In genomic region chr13:47594833-47595232, GRCh38 we compare ENCODE assay signal across 10 cellular contexts.
A peak's percentile ranks its signal among the peaks of the same experiment; 100 is the strongest.
DNase-seq lines count a peak whose midpoint lies in the region; ATAC-seq and TF ChIP-seq lines count a peak whose summit lies in the region.
"Had no signal": no experiment of that assay in that cellular context is flagged by ENCODE, and none has a peak within 500 bp of the region (broad histone marks: within the 10 kb centered on the region; RNA-seq: fewer than 3 reads in every experiment).

No MANE protein-coding gene starts in this region.

- H3K4ac ChIP-seq in mesenchymal stem cell (ENCODE audit: low read depth in 1 of 2, low read length in 2 of 2), result no peak overlapping the region

- no peaks in the 10 kb centered on the region for H3K27me3 ChIP-seq in SK-N-SH (ENCODE audit: insufficient read depth)
- no peaks in the 10 kb centered on the region for H3K27me3 ChIP-seq in Karpas-422 (ENCODE audit: low read length)
- H3K27me3 ChIP-seq in mesenchymal stem cell (ENCODE audit: control insufficient read depth in 1 of 2, insufficient read depth in 1 of 2, low read length in 2 of 2), result no peaks in the 10 kb centered on the region
- H3K27me3 ChIP-seq: ascending aorta had no signal

- no peak for TF ChIP-seq EP300 in SK-N-SH (IDR thresholded peaks at IDR 0.05; ENCODE audit: borderline replicate concordance in 1 of 2, low read depth in 1 of 2, low read length in 1 of 2)

- H3K27me3 Mint-ChIP-seq in effector memory CD8-positive, alpha-beta T cell, result no peaks in the 10 kb centered on the region

- H3K9me3 Mint-ChIP-seq in effector memory CD8-positive, alpha-beta T cell, result peaks cover 6 to 11% of the 10 kb centered on the region in 2 donors

- H3K36me3 ChIP-seq in SK-N-SH (replicated peaks in 1 of 2; ENCODE audit: control insufficient read depth in 1 of 2, insufficient read depth in 2 of 2, low read length in 1 of 2) (no peaks in the 10 kb centered on the region), Karpas-422 (ENCODE audit: insufficient read depth, low read length) (no peaks in the 10 kb centered on the region), mesenchymal stem cell (ENCODE audit: control insufficient read depth in 1 of 2, insufficient read depth in 2 of 2, low read depth in 1 of 2, low read length in 2 of 2) (no peaks in the 10 kb centered on the region)
- H3K36me3 ChIP-seq: ascending aorta had no signal

- H2AFZ ChIP-seq in SK-N-SH (ENCODE audit: low read depth) (no peak overlapping the region), Karpas-422 (ENCODE audit: low read length) (no peak overlapping the region), mesenchymal stem cell (ENCODE audit: low read depth, low read length) (no peak overlapping the region)

- DNase-seq in SK-N-SH (no peak), Karpas-422 (peak; percentile 71), SW480 (ENCODE audit: low spot score) (peak; percentile 5), mesenchymal stem cell (peak; percentile 2), NCI-H2107 (lab: John Stamatoyannopoulos, UW) (no peak)
- DNase-seq in effector memory CD8-positive, alpha-beta T cell, result no peak
- DNase-seq: NCI-H1694 treated with DMSO at 0.1 percent for 48 hours had no signal

- no peaks in the 10 kb centered on the region for H3K79me1 ChIP-seq in mesenchymal stem cell (replicated peaks; ENCODE audit: low read length, poor library complexity, severe bottlenecking)

- CTCF ChIA-PET in SK-N-SH (lab: Yijun Ruan, JAX), result interaction anchor here (0.8 kb wide), 1 partner anchor 32 kb away, joined by 4 read pairs; no protein-coding TSS in a partner anchor

- no peak overlapping the region for H3K9ac ChIP-seq in SK-N-SH
- H3K9ac ChIP-seq in Karpas-422 (ENCODE audit: low read length), result no peak overlapping the region
- no peak overlapping the region for H3K9ac ChIP-seq in mesenchymal stem cell (ENCODE audit: low read length)

- no peak overlapping the region for H2BK12ac ChIP-seq in mesenchymal stem cell (ENCODE audit: low read length in 2 of 2)

- no peaks in the 10 kb centered on the region for H3K4me1 ChIP-seq in SK-N-SH (ENCODE audit: control insufficient read depth in 1 of 2, insufficient read depth in 2 of 2, low read depth in 1 of 2, low read length in 1 of 2)
- no peaks in the 10 kb centered on the region for H3K4me1 ChIP-seq in Karpas-422 (ENCODE audit: low read length)
- H3K4me1 ChIP-seq in mesenchymal stem cell (ENCODE audit: control insufficient read depth, insufficient read depth, low read depth, low read length), result no peaks in the 10 kb centered on the region
- H3K4me1 ChIP-seq: ascending aorta had no signal

- no peaks in the 10 kb centered on the region for H3K4me1 Mint-ChIP-seq in effector memory CD8-positive, alpha-beta T cell (ENCODE audit: low read depth in 2 of 2)

- H3K18ac ChIP-seq in mesenchymal stem cell (ENCODE audit: low read depth in 1 of 2, low read length in 2 of 2), result no peak overlapping the region

- POLR2A ChIA-PET in SK-N-SH (lab: Yijun Ruan, JAX), result no interaction called here

- H3K27ac ChIP-seq in SK-N-SH (ENCODE audit: low read depth in 2 of 2, low read length in 1 of 2) (no peak overlapping the region), Karpas-422 (ENCODE audit: low read length) (no peak overlapping the region), mesenchymal stem cell (ENCODE audit: low read length, poor library complexity, severe bottlenecking) (no peak overlapping the region)
- H3K27ac ChIP-seq: ascending aorta had no signal

- peak; percentile 18; the same call in 1 of the 2 replicates for TF ChIP-seq CTCF in SK-N-SH (IDR thresholded peaks at IDR 0.05)

- H3K4me3 ChIP-seq in SK-N-SH (ENCODE audit: low read depth in 2 of 2, low read length in 1 of 2) (no peak overlapping the region), Karpas-422 (ENCODE audit: low read length) (no peak overlapping the region), mesenchymal stem cell (ENCODE audit: insufficient read depth in 1 of 2, low read depth in 1 of 2, low read length in 2 of 2) (no peak overlapping the region)
- H3K4me3 ChIP-seq: ascending aorta had no signal

- H4K91ac ChIP-seq in mesenchymal stem cell (ENCODE audit: low read length), result no peak overlapping the region

- H4K8ac ChIP-seq in mesenchymal stem cell (ENCODE audit: low read length), result no peak overlapping the region

- H3K23ac ChIP-seq in mesenchymal stem cell (ENCODE audit: low read length in 2 of 2), result no peak overlapping the region

- H3K79me2 ChIP-seq in SK-N-SH (ENCODE audit: insufficient read depth), result no peaks in the 10 kb centered on the region
- no peaks in the 10 kb centered on the region for H3K79me2 ChIP-seq in Karpas-422 (ENCODE audit: low read length)

- H3K4me3 Mint-ChIP-seq in effector memory CD8-positive, alpha-beta T cell, result no peak overlapping the region

- H4K20me1 ChIP-seq in SK-N-SH (ENCODE audit: insufficient read depth) (no peaks in the 10 kb centered on the region), Karpas-422 (ENCODE audit: insufficient read depth, low read depth, low read length) (no peaks in the 10 kb centered on the region)

- H2BK15ac ChIP-seq in mesenchymal stem cell (ENCODE audit: low read depth, poor library complexity, severe bottlenecking), result no peak overlapping the region

- H3K4me2 ChIP-seq in SK-N-SH (no peak overlapping the region), Karpas-422 (ENCODE audit: low read depth, low read length, poor library complexity, severe bottlenecking) (no peak overlapping the region), mesenchymal stem cell (ENCODE audit: low read length, poor library complexity, severe bottlenecking) (no peak overlapping the region)

- no peak overlapping the region for H3K27ac Mint-ChIP-seq in effector memory CD8-positive, alpha-beta T cell

- no peaks in the 10 kb centered on the region for H3F3A ChIP-seq in SK-N-SH (replicated peaks; ENCODE audit: insufficient read depth)

- no peak overlapping the region for H2BK5ac ChIP-seq in mesenchymal stem cell (ENCODE audit: low read depth, low read length, poor library complexity, severe bottlenecking)

- H3K9me3 ChIP-seq in SK-N-SH (no peaks in the 10 kb centered on the region), Karpas-422 (ENCODE audit: low read length) (no peaks in the 10 kb centered on the region; the same call in 1 of the 2 replicates), mesenchymal stem cell (ENCODE audit: control insufficient read depth, low read length) (peaks cover 9% of the 10 kb centered on the region)
- H3K9me3 ChIP-seq: ascending aorta had no signal

- no peak overlapping the region for H2AK5ac ChIP-seq in mesenchymal stem cell (ENCODE audit: low read length, severe bottlenecking)

- no peaks in the 10 kb centered on the region for H3K36me3 Mint-ChIP-seq in effector memory CD8-positive, alpha-beta T cell (ENCODE audit: insufficient read depth)

- H3K14ac ChIP-seq in mesenchymal stem cell (ENCODE audit: low read length in 2 of 2), result no peak overlapping the region

- TF ChIP-seq RAD21 in SK-N-SH (IDR thresholded peaks at IDR 0.05; ENCODE audit: low read length), result no peak

- ATAC-seq in SK-N-SH treated with all-trans-retinoic acid at 6 μM for 48 hours, result no peak
- ATAC-seq in effector memory CD8-positive, alpha-beta T cell (replicated peaks), result no peak
- no peak for ATAC-seq in GM19452 (IDR thresholded peaks at IDR 0.05; ENCODE audit: unreplicated experiment)

- no peaks in the 10 kb centered on the region for H3K9me2 ChIP-seq in SK-N-SH
- H3K9me2 ChIP-seq in Karpas-422 (replicated peaks; ENCODE audit: insufficient read depth, low read length), result no peaks in the 10 kb centered on the region

- no peak overlapping the region for H2BK120ac ChIP-seq in mesenchymal stem cell (ENCODE audit: low read depth, low read length)

TF ChIP-seq in SK-N-SH, 30 proteins besides CTCF, POLR2A, EP300 and RAD21 (continues in another document):
- TF ChIP-seq, protein P1, sequence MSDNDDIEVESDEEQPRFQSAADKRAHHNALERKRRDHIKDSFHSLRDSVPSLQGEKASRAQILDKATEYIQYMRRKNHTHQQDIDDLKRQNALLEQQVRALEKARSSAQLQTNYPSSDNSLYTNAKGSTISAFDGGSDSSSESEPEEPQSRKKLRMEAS (IDR thresholded peaks at IDR 0.05; ENCODE audit: low read depth), result no peak
- TF ChIP-seq, protein P2, sequence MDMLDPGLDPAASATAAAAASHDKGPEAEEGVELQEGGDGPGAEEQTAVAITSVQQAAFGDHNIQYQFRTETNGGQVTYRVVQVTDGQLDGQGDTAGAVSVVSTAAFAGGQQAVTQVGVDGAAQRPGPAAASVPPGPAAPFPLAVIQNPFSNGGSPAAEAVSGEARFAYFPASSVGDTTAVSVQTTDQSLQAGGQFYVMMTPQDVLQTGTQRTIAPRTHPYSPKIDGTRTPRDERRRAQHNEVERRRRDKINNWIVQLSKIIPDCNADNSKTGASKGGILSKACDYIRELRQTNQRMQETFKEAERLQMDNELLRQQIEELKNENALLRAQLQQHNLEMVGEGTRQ (IDR thresholded peaks at IDR 0.05; ENCODE audit: borderline replicate concordance, low read depth, low read length), result no peak
- TF ChIP-seq MEF2A (IDR thresholded peaks at IDR 0.05; ENCODE audit: borderline replicate concordance, low read depth) (no peak), SMC3 (IDR thresholded peaks at IDR 0.05; ENCODE audit: low read depth, low read length) (no peak)

TF ChIP-seq in SK-N-SH treated with all-trans-retinoic acid at 6 μM for 48 hours, 23 proteins besides CTCF, POLR2A, EP300 and RAD21:
- TF ChIP-seq GLIS3 (CRISPR knock-in tag; IDR thresholded peaks at IDR 0.05) (no peak), ESRRG (CRISPR knock-in tag; IDR thresholded peaks at IDR 0.05) (no peak), ZNF565 (CRISPR knock-in tag; conservative IDR thresholded peaks at IDR 0.05; ENCODE audit: low read depth) (no peak)
- TF ChIP-seq, protein P3, sequence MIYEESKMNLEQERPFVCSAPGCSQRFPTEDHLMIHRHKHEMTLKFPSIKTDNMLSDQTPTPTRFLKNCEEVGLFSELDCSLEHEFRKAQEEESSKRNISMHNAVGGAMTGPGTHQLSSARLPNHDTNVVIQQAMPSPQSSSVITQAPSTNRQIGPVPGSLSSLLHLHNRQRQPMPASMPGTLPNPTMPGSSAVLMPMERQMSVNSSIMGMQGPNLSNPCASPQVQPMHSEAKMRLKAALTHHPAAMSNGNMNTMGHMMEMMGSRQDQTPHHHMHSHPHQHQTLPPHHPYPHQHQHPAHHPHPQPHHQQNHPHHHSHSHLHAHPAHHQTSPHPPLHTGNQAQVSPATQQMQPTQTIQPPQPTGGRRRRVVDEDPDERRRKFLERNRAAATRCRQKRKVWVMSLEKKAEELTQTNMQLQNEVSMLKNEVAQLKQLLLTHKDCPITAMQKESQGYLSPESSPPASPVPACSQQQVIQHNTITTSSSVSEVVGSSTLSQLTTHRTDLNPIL (CRISPR knock-in tag; IDR thresholded peaks at IDR 0.05; ENCODE audit: low read depth), result no peak

Comparison
In these comparisons a context has a peak if more than half of its experiments do, and no peak if none do; other contexts are left out.
1. DNase-seq: peak in Karpas-422 (single experiment), SW480 (single experiment) and mesenchymal stem cell (single experiment); none in SK-N-SH (single experiment), effector memory CD8-positive, alpha-beta T cell (0 of 3) and NCI-H2107 (single experiment).